1 cellular context compared by ENCODE assay signal in genomic region chr20:31489152-31489551, GRCh38.
TF ChIP-seq lines count a peak whose summit lies in the region.

No MANE protein-coding gene starts in this region.

TF ChIP-seq in K562, 482 proteins besides CTCF, POLR2A, EP300 and RAD21:
- peak; percentile 76 for TF ChIP-seq RBM25 (IDR thresholded peaks at IDR 0.05; ENCODE audit: low read depth, low read length, severe bottlenecking)
- no peak for TF ChIP-seq RCOR1 (IDR thresholded peaks at IDR 0.05; ENCODE audit: borderline replicate concordance in 1 of 2, low read depth in 2 of 2, low read length in 2 of 2)
- 0 out of 2 replicates have a peak, but pooled peaks have one; percentile 23 for TF ChIP-seq BCOR (IDR thresholded peaks at IDR 0.05)
- TF ChIP-seq CREB3 (tag; conservative IDR thresholded peaks at IDR 0.05; ENCODE audit: low read depth): no peak
